In genomic region chr3:172170310-172170709, GRCh38 we compare ENCODE assay signal across 1 cellular context.
TF ChIP-seq lines count a peak whose summit lies in the region.

No MANE protein-coding gene starts in this region.

TF ChIP-seq in IMR-90, 13 proteins besides CTCF, POLR2A, EP300 and RAD21:
- TF ChIP-seq USF2 (IDR thresholded peaks at IDR 0.05; ENCODE audit: low read depth, low read length): no peak
- TF ChIP-seq CHD1 (IDR thresholded peaks at IDR 0.05; ENCODE audit: low read depth, low read length): no peak
- TF ChIP-seq ELK1 (IDR thresholded peaks at IDR 0.05; ENCODE audit: borderline replicate concordance, low read depth, low read length): no peak
- no peak for TF ChIP-seq MAFK (IDR thresholded peaks at IDR 0.05; ENCODE audit: low read depth, low read length)
- TF ChIP-seq NFE2L2 (IDR thresholded peaks at IDR 0.05; ENCODE audit: low read depth, low read length): no peak
- no peak for TF ChIP-seq MXI1 (IDR thresholded peaks at IDR 0.05; ENCODE audit: borderline replicate concordance, low read depth, low read length)
TF ChIP-seq in IMR-90: peak in this region for 0.
